22 cellular contexts compared by ENCODE assay signal in genomic region chr13:102003848-102004570, GRCh38.
A peak's percentile ranks its signal among the peaks of the same experiment; 100 is the strongest.
DNase-seq lines count a peak whose midpoint lies in the region; TF ChIP-seq lines count a peak whose summit lies in the region.
"Had no signal": no experiment of that assay in that cellular context is flagged by ENCODE, and none has a peak within 500 bp of the region (broad histone marks: within the 10 kb centered on the region; RNA-seq: fewer than 3 reads in every experiment).

No MANE protein-coding gene starts in this region.

- H3K4me3 ChIP-seq in fibroblast of lung (replicated peaks in 1 of 4; ENCODE audit: control extremely low read depth in 1 of 4, insufficient read depth in 1 of 4, low read depth in 3 of 4, low read length in 4 of 4) (no peak overlapping the region), skeletal muscle satellite cell (ENCODE audit: low read length) (no peak overlapping the region)
- H3K4me3 ChIP-seq: cardiac muscle cell, dorsolateral prefrontal cortex, hepatocyte, lower lobe of right lung, prostate gland, smooth muscle cell had no signal

- DNase-seq in NCI-H345 (lab: John Stamatoyannopoulos, UW) (peak; percentile 47), NCI-H345 treated with DMSO at 0.1 percent for 48 hours (lab: John Stamatoyannopoulos, UW; ENCODE audit: unreplicated experiment) (no peak), amniotic epithelial cell (ENCODE audit: low read depth) (peak; percentile 37), fibroblast of lung (ENCODE audit: low read depth in 2 of 2) (peak; percentile 6 to 33), NCI-H510A treated with DMSO at 0.1 percent for 48 hours (lab: John Stamatoyannopoulos, UW) (no peak)
- no peak for DNase-seq in activated CD8-positive, alpha-beta memory T cell treated with anti-CD3 and anti-CD28 coated beads for 24 hours
- DNase-seq in stimulated activated CD4-positive, alpha-beta T cell treated with anti-CD3 and anti-CD28 coated beads, Interleukin-15, amount 100 ng/mL, for 24 hours: no peak
- DNase-seq: activated CD4-positive, alpha-beta T cell treated with anti-CD3 and anti-CD28 coated beads, Interleukin-2, amount 10 ng/mL, durations not matched to agents 24 days and 14 days; activated naive CD8-positive, alpha-beta T cell treated with anti-CD3 and anti-CD28 coated beads, Interleukin-2, amount 10 ng/mL, durations not matched to agents 7 days and 5 days; DND-41; dorsolateral prefrontal cortex; foreskin melanocyte; KBM-7; lower lobe of right lung; NCI-H2227 treated with DMSO at 0.1 percent for 48 hours; stimulated activated CD4-positive, alpha-beta T cell treated with anti-CD3 and anti-CD28 coated beads, Interleukin-4, amount 100 ng/mL, for 1 hour; stimulated activated naive CD8-positive, alpha-beta T cell treated with anti-CD3 and anti-CD28 coated beads, Interleukin-15, Interleukin-2, amounts not matched to agents 100 U/mL and 50 U/mL, for 24 hours had no signal

- H3K27ac ChIP-seq in fibroblast of lung (ENCODE audit: insufficient read depth, low read length): no peak overlapping the region
- H3K27ac ChIP-seq: cardiac muscle cell, hepatocyte, lower lobe of right lung, prostate gland had no signal

- no peaks in the 10 kb centered on the region for H4K20me1 ChIP-seq in fibroblast of lung (ENCODE audit: control insufficient read depth, extremely low read depth, insufficient read depth, low read length)

- no peak overlapping the region for H2AFZ ChIP-seq in fibroblast of lung (ENCODE audit: low read length)
- H2AFZ ChIP-seq: hepatocyte had no signal

- H3K27me3 ChIP-seq in fibroblast of lung (ENCODE audit: control insufficient read depth, insufficient read depth, low read length) (no peaks in the 10 kb centered on the region), skeletal muscle satellite cell (ENCODE audit: control insufficient read depth, insufficient read depth, low read length) (no peaks in the 10 kb centered on the region)
- H3K27me3 ChIP-seq: cardiac muscle cell, hepatocyte had no signal

- no peaks in the 10 kb centered on the region for H3K79me2 ChIP-seq in fibroblast of lung (ENCODE audit: control insufficient read depth, insufficient read depth, low read length)
- H3K79me2 ChIP-seq: hepatocyte had no signal

- no peak for TF ChIP-seq CTCF in fibroblast of lung (conservative IDR thresholded peaks at IDR 0.05 in 1 of 2, IDR thresholded peaks at IDR 0.05 in 1 of 2; ENCODE audit: low read depth in 1 of 2, low read length in 2 of 2)

- H3K36me3 ChIP-seq in fibroblast of lung (ENCODE audit: control insufficient read depth, insufficient read depth, low read length): no peaks in the 10 kb centered on the region
- H3K36me3 ChIP-seq in skeletal muscle satellite cell (ENCODE audit: insufficient read depth, low read length): no peaks in the 10 kb centered on the region
- H3K36me3 ChIP-seq: cardiac muscle cell, lower lobe of right lung, prostate gland had no signal

- no peaks in the 10 kb centered on the region for H3K4me1 ChIP-seq in fibroblast of lung (ENCODE audit: control insufficient read depth, extremely low read depth, insufficient read depth, low read length)
- H3K4me1 ChIP-seq in skeletal muscle satellite cell (ENCODE audit: control insufficient read depth, insufficient read depth, low read length): peaks cover 11% of the 10 kb centered on the region
- H3K4me1 ChIP-seq: prostate gland had no signal

- H3K9me3 ChIP-seq in fibroblast of lung (ENCODE audit: control insufficient read depth, insufficient read depth, low read depth, low read length) (no peaks in the 10 kb centered on the region), skeletal muscle satellite cell (replicated peaks; ENCODE audit: low read length) (no peaks in the 10 kb centered on the region)
- H3K9me3 ChIP-seq: lower lobe of right lung, prostate gland had no signal

- no peak overlapping the region for H3K4me2 ChIP-seq in fibroblast of lung (ENCODE audit: extremely low read depth, insufficient read depth, low read length)
- H3K4me2 ChIP-seq in skeletal muscle satellite cell (ENCODE audit: low read length): peak overlapping the region; percentile 24
- H3K4me2 ChIP-seq: hepatocyte, smooth muscle cell had no signal

- H3K9ac ChIP-seq in fibroblast of lung (ENCODE audit: insufficient read depth, low read length) (no peak overlapping the region), skeletal muscle satellite cell (ENCODE audit: low read depth, low read length) (no peak overlapping the region)

Comparison
In these comparisons a context has a peak if more than half of its experiments do, and no peak if none do; other contexts are left out.
1. DNase-seq: peak in NCI-H345 (single experiment), amniotic epithelial cell (single experiment) and fibroblast of lung (2 of 2); none in NCI-H345 treated with DMSO at 0.1 percent for 48 hours (single experiment), activated CD8-positive, alpha-beta memory T cell treated with anti-CD3 and anti-CD28 coated beads for 24 hours (single experiment), NCI-H510A treated with DMSO at 0.1 percent for 48 hours (single experiment) and stimulated activated CD4-positive, alpha-beta T cell treated with anti-CD3 and anti-CD28 coated beads, Interleukin-15, amount 100 ng/mL, for 24 hours (single experiment).